ENCODE assay signal across 1 cellular context in the genomic region with DNA sequence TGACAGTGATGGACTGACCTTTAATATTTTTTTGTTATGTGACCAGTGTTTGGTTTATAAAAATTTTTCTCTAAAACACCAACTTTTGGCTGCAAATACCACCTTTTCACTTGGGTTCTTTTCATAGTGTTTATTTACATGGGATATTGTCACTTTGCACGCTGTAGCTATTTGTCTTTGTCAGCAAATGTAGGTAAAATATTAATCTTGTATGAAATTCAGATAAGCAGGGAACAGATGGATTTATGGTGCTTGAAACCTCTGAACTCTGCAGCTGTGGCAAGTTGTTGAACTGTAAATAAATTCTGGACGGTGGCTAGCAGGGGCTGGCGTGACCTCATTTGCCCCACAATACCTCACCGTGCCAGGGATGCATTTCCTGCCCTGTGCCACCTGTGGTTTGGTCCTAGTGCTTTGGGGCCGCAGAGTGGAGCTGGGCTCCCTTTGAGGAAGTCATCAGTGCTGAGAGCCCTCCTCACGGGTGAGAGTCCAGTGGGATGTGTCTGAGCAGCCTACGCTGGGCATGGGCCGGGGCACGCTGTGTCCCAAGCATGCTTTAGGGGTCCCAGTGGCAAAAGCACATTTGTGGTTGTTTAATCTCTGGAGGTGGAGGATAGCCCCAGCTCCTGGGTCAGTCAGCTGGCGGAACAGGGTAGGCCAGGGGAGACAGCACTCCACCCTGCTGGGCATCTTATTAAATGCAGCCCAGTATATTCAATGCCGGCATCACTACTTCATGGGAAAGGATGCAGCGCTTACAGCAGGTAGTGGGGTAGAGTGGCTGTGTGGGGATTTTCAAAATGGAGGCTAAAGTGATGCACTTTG.
TF ChIP-seq lines count a peak whose summit lies in the region.

No MANE protein-coding gene starts in this region.

TF ChIP-seq in HepG2, 621 proteins besides CTCF, POLR2A, EP300 and RAD21 (continued from another document):
- peak; percentile 57 for TF ChIP-seq SALL1 (CRISPR knock-in tag; IDR thresholded peaks at IDR 0.05)
- no peak for TF ChIP-seq ZNF562 (CRISPR knock-in tag; IDR thresholded peaks at IDR 0.05; ENCODE audit: borderline replicate concordance)
- no peak for TF ChIP-seq NFATC3 (CRISPR knock-in tag; IDR thresholded peaks at IDR 0.05)
- TF ChIP-seq PAX8 (CRISPR knock-in tag; IDR thresholded peaks at IDR 0.05; ENCODE audit: borderline replicate concordance), result no peak
- no peak for TF ChIP-seq PLRG1 (conservative IDR thresholded peaks at IDR 0.05)
- TF ChIP-seq ZNF101 (CRISPR knock-in tag; IDR thresholded peaks at IDR 0.05; ENCODE audit: borderline replicate concordance, low read depth), result no peak
- no peak for TF ChIP-seq ZNF253 (CRISPR knock-in tag; IDR thresholded peaks at IDR 0.05; ENCODE audit: borderline replicate concordance)
- TF ChIP-seq ZBTB20 (CRISPR knock-in tag; IDR thresholded peaks at IDR 0.05; ENCODE audit: borderline replicate concordance, low read depth), result no peak
- TF ChIP-seq KLF16 (CRISPR knock-in tag; IDR thresholded peaks at IDR 0.05), result no peak
- TF ChIP-seq HBP1 (CRISPR knock-in tag; IDR thresholded peaks at IDR 0.05; ENCODE audit: low read depth), result no peak
- no peak for TF ChIP-seq SCMH1 (CRISPR knock-in tag; IDR thresholded peaks at IDR 0.05; ENCODE audit: borderline replicate concordance)
- no peak for TF ChIP-seq KMT2A (CRISPR knock-in tag; IDR thresholded peaks at IDR 0.05)
- TF ChIP-seq ZNF687 (CRISPR knock-in tag; IDR thresholded peaks at IDR 0.05), result peak; percentile 56; the same call in 1 of the 2 replicates
- no peak for TF ChIP-seq ZNF468 (CRISPR knock-in tag; IDR thresholded peaks at IDR 0.05)
- TF ChIP-seq HOXA5 (CRISPR knock-in tag; IDR thresholded peaks at IDR 0.05), result no peak
- TF ChIP-seq HOMEZ (CRISPR knock-in tag; IDR thresholded peaks at IDR 0.05; ENCODE audit: low read depth), result no peak
- no peak for TF ChIP-seq SMAD9 (CRISPR knock-in tag; IDR thresholded peaks at IDR 0.05)
- no peak for TF ChIP-seq SRSF9 (IDR thresholded peaks at IDR 0.05; ENCODE audit: borderline replicate concordance, insufficient read depth, low read depth, low read length, poor library complexity, severe bottlenecking)
- 0 out of 2 replicates have a peak, but pooled peaks have one; percentile 65 for TF ChIP-seq HNRNPL (IDR thresholded peaks at IDR 0.05; ENCODE audit: low read depth, low read length)
- TF ChIP-seq ZNF18 (CRISPR knock-in tag; IDR thresholded peaks at IDR 0.05; ENCODE audit: insufficient replicate concordance), result no peak
- TF ChIP-seq ZNF263 (CRISPR knock-in tag; IDR thresholded peaks at IDR 0.05), result no peak
- TF ChIP-seq ZMAT3 (CRISPR knock-in tag; conservative IDR thresholded peaks at IDR 0.05), result no peak
- peak; percentile 64; the same call in 1 of the 2 replicates for TF ChIP-seq THRA (CRISPR knock-in tag; IDR thresholded peaks at IDR 0.05; ENCODE audit: borderline replicate concordance)
- TF ChIP-seq KAT7 (CRISPR knock-in tag; IDR thresholded peaks at IDR 0.05; ENCODE audit: borderline replicate concordance), result no peak
- no peak for TF ChIP-seq ZNF451 (CRISPR knock-in tag; IDR thresholded peaks at IDR 0.05)
- no peak for TF ChIP-seq ATF7 (IDR thresholded peaks at IDR 0.05)
- no peak for TF ChIP-seq ATF7 (CRISPR knock-in tag; IDR thresholded peaks at IDR 0.05)
- TF ChIP-seq ZBTB44 (CRISPR knock-in tag; IDR thresholded peaks at IDR 0.05), result no peak
- no peak for TF ChIP-seq KLF9 (CRISPR knock-in tag; IDR thresholded peaks at IDR 0.05; ENCODE audit: low read depth)
- no peak for TF ChIP-seq PHF21A (CRISPR knock-in tag; IDR thresholded peaks at IDR 0.05)
- TF ChIP-seq ZNF672 (CRISPR knock-in tag; IDR thresholded peaks at IDR 0.05), result no peak
TF ChIP-seq in HepG2: peak in this region for 7.
